8 cellular contexts compared by ENCODE assay signal in the genomic region with DNA sequence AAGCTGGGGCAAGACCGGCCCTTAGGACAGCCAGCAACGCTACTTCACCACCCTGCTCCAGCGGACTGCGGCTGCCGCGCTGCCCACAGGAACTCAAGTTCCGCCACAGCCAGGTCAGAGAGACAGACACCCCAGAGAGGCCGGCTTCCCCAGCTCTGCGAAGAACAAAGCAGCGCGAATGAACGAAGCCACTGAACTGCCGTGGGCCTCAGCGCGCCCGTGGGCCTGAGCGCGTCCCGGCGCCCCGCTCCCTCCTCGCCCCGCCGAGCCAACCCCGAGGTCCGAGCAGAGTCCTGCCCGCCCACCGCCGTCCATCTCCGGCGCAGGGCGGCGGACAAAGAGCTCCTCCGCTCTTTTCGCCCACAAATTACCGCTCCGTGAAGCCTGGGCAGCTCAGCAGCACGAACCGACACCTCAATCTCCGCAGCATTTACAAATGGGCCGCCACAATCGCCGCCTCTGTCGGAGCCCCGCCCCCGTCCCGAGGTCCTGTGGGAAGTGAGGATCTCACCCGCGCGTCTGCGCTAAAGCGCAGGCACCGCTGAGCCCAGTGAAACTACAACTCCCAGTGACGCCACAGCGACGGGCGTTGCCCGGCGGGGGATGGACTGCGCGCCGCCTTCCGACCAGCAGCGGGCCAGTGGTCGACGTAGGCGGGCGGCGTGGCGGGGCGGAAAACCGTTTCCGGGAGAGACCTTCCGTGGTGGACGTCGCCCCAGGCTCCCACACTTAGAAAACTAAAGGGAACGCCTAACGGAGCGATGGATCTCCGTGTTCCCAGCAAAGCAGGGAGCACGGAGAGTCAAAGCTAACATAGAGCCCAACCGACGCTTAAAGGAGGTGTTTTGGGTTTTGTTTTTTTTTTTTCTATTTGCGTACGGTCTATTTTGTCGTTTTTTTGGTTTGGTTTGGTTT.
DNase-seq lines count a peak whose midpoint lies in the region; ATAC-seq and TF ChIP-seq lines count a peak whose summit lies in the region.

No MANE protein-coding gene starts in this region.

- H4K20me1 ChIP-seq in PC-9 (ENCODE audit: insufficient read depth): no peaks in the 10 kb centered on the region

- H3K9me2 ChIP-seq in PC-9 (ENCODE audit: insufficient read depth): no peaks in the 10 kb centered on the region

- peak overlapping the region; percentile 86 for H3K9ac ChIP-seq in mucosa of stomach (ENCODE audit: low read length)

- TF ChIP-seq EP300 in Ishikawa (IDR thresholded peaks at IDR 0.05; ENCODE audit: borderline replicate concordance): no peak; the same call in 1 of the 2 replicates

- intact Hi-C loops in PC-9 (cut with micrococcal nuclease; ENCODE audit: unreplicated experiment): no loop called here

- H3K4me1 ChIP-seq in PC-9 (replicated peaks; ENCODE audit: insufficient read depth) (peaks cover 16% of the 10 kb centered on the region; the same call in 1 of the 2 replicates), esophagus (ENCODE audit: control insufficient read depth in 2 of 2, insufficient read depth in 2 of 2, low read length in 1 of 2) (no peaks in the 10 kb centered on the region), mucosa of stomach (ENCODE audit: control insufficient read depth, insufficient read depth, low read length) (peaks cover 8% of the 10 kb centered on the region)

- H3K27me3 ChIP-seq in PC-9 (ENCODE audit: insufficient read depth, low read depth) (no peaks in the 10 kb centered on the region), esophagus (ENCODE audit: control insufficient read depth in 1 of 2, insufficient read depth in 2 of 2, low read length in 2 of 2) (no peaks in the 10 kb centered on the region), mucosa of stomach (ENCODE audit: control insufficient read depth, insufficient read depth, low read length) (no peaks in the 10 kb centered on the region)

- BruUV-seq in PC-9 (replicated peaks; lab: Mats Ljungman, UMichigan): TSS peak; percentile 83

- H3K9me3 ChIP-seq in PC-9 (ENCODE audit: insufficient read depth, low read depth): no peaks in the 10 kb centered on the region
- no peaks in the 10 kb centered on the region for H3K9me3 ChIP-seq in esophagus (ENCODE audit: control insufficient read depth in 2 of 2, insufficient read depth in 1 of 2, low read depth in 1 of 2, low read length in 1 of 2)
- H3K9me3 ChIP-seq in mucosa of stomach (ENCODE audit: control insufficient read depth, low read length): no peaks in the 10 kb centered on the region

- H3K79me2 ChIP-seq in PC-9 (ENCODE audit: low read depth): peaks cover 45% of the 10 kb centered on the region

- H3F3A ChIP-seq in PC-9 (ENCODE audit: insufficient read depth, low read depth): peaks cover 8% of the 10 kb centered on the region

- POLR2A ChIA-PET in PC-9 (lab: Charles Lee; ENCODE audit: unreplicated experiment): no interaction called here

- H3K27ac ChIP-seq in PC-9 (peak overlapping the region; percentile 89), esophagus (ENCODE audit: low read depth in 2 of 2, low read length in 1 of 2) (peak overlapping the region; percentile 98 to 99)

- H3K36me3 Mint-ChIP-seq in activated T-cell treated with anti-CD3 and anti-CD28 coated beads, Interleukin-2, amount 50 U/mL, for 4 hours (ENCODE audit: insufficient read depth): no peaks in the 10 kb centered on the region

- H3K4me3 Mint-ChIP-seq in activated T-cell treated with anti-CD3 and anti-CD28 coated beads, Interleukin-2, amount 50 U/mL, for 4 hours: peak overlapping the region; percentile 97

- CTCF ChIA-PET in PC-9 (lab: Charles Lee): no interaction called here

- peak overlapping the region; percentile 95 for H3K4me3 ChIP-seq in PC-9
- peak overlapping the region; percentile 95 to 100 for H3K4me3 ChIP-seq in esophagus (ENCODE audit: low read depth in 1 of 2, low read length in 2 of 2)
- H3K4me3 ChIP-seq in mucosa of stomach (ENCODE audit: low read length): peak overlapping the region; percentile 81

- peak overlapping the region; percentile 99 for H2AFZ ChIP-seq in PC-9

- H3K4me1 Mint-ChIP-seq in activated T-cell treated with anti-CD3 and anti-CD28 coated beads, Interleukin-2, amount 50 U/mL, for 4 hours (ENCODE audit: low read depth): peaks cover 8% of the 10 kb centered on the region

- TF ChIP-seq RAD21 in Ishikawa (IDR thresholded peaks at IDR 0.05; ENCODE audit: low read depth): no peak

- no peaks in the 10 kb centered on the region for H3K27me3 Mint-ChIP-seq in activated T-cell treated with anti-CD3 and anti-CD28 coated beads, Interleukin-2, amount 50 U/mL, for 4 hours (ENCODE audit: low read depth)

- peak; percentile 93 for ATAC-seq in GM21619 (IDR thresholded peaks at IDR 0.05; ENCODE audit: unreplicated experiment)
- ATAC-seq in activated T-cell treated with anti-CD3 and anti-CD28 coated beads, Interleukin-2, amount 50 U/mL, for 4 hours: peak; percentile 100

- no peaks in the 10 kb centered on the region; the same call in 1 of the 2 replicates for H3K36me3 ChIP-seq in PC-9 (ENCODE audit: low read depth)
- no peaks in the 10 kb centered on the region for H3K36me3 ChIP-seq in esophagus (ENCODE audit: control insufficient read depth in 2 of 2, insufficient read depth in 2 of 2, low read length in 1 of 2)
- no peaks in the 10 kb centered on the region for H3K36me3 ChIP-seq in mucosa of stomach (ENCODE audit: control insufficient read depth, insufficient read depth, low read length)

- peak; percentile 24; the same call in 1 of the 2 replicates for TF ChIP-seq CTCF in PC-9 (conservative IDR thresholded peaks at IDR 0.05)

- H3K4me2 ChIP-seq in PC-9: peak overlapping the region; percentile 94

- DNase-seq in DMS53 (lab: John Stamatoyannopoulos, UW) (peak; percentile 99), PC-9 (peak; percentile 92 to 94)
- peak; percentile 87 for DNase-seq in activated T-cell treated with anti-CD3 and anti-CD28 coated beads, Interleukin-2, amount 50 U/mL, for 4 hours
- DNase-seq in stimulated activated CD8-positive, alpha-beta memory T cell treated with anti-CD3 and anti-CD28 coated beads, Interleukin-4, amount 100 ng/mL, for 48 hours: peak; percentile 96

- WGBS in esophagus, 2 donors: 0% methylated on average over 83 to 86 of the region's 86 CpGs

- H3K9me3 Mint-ChIP-seq in activated T-cell treated with anti-CD3 and anti-CD28 coated beads, Interleukin-2, amount 50 U/mL, for 4 hours: no peaks in the 10 kb centered on the region

TF ChIP-seq in Ishikawa, 13 proteins besides CTCF, POLR2A, EP300 and RAD21:
- TF ChIP-seq, protein P1, sequence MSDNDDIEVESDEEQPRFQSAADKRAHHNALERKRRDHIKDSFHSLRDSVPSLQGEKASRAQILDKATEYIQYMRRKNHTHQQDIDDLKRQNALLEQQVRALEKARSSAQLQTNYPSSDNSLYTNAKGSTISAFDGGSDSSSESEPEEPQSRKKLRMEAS (IDR thresholded peaks at IDR 0.05): peak; percentile 87
- TF ChIP-seq ZBTB7A (IDR thresholded peaks at IDR 0.05; ENCODE audit: low read depth) (no peak), EGR1 (IDR thresholded peaks at IDR 0.05) (peak; percentile 52; the same call in 1 of the 2 replicates), FOXM1 (IDR thresholded peaks at IDR 0.05; ENCODE audit: borderline replicate concordance, low read depth) (no peak), TAF1 (IDR thresholded peaks at IDR 0.05; ENCODE audit: low read depth) (peak; percentile 70), TCF12 (IDR thresholded peaks at IDR 0.05; ENCODE audit: low read depth) (no peak), USF1 (IDR thresholded peaks at IDR 0.05) (no peak), NFIC (IDR thresholded peaks at IDR 0.05) (no peak), CREB1 (IDR thresholded peaks at IDR 0.05; ENCODE audit: low read depth) (peak; percentile 44), REST (IDR thresholded peaks at IDR 0.05; ENCODE audit: low read depth) (no peak), YY1 (IDR thresholded peaks at IDR 0.05; ENCODE audit: low read depth) (no peak; the same call in 1 of the 2 replicates), TEAD4 (IDR thresholded peaks at IDR 0.05) (no peak), CEBPB (IDR thresholded peaks at IDR 0.05) (no peak)
TF ChIP-seq in Ishikawa: peak in this region for 4.

Comparison
In these comparisons a context has a peak if more than half of its experiments do, and no peak if none do; other contexts are left out.
1. Peak in every context shown above with its lines: DNase-seq, ATAC-seq, H3K4me3 ChIP-seq and H3K27ac ChIP-seq.